In genomic region chr1:68043443-68044090, GRCh38 we compare ENCODE assay signal across 27 cellular contexts. TPM values are rescaled to one million over a fixed set of nuclear protein-coding genes. Genes with fewer than 3 reads are reported as not detected.
"Had no signal": no experiment of that assay in that cellular context is flagged by ENCODE, and none has a peak within 500 bp of the region (broad histone marks: within the 10 kb centered on the region; RNA-seq: fewer than 3 reads in every experiment).

No MANE protein-coding gene starts in this region.

- H3K36me3 ChIP-seq: MG63, SJCRH30 had no signal

- DNase-seq: Karpas-422, KG1, MG63, NCI-H1092, NCI-H1105 treated with DMSO at 0.1 percent for 48 hours, NCI-H1417 treated with DMSO at 0.1 percent for 48 hours, NCI-H146, NCI-H1694 treated with DMSO at 0.1 percent for 48 hours, NCI-H1930, NCI-H2081, NCI-H2107, NCI-H2171, NCI-H226, NCI-H446, NCI-H510A, NCI-H524 treated with DMSO at 0.1 percent for 48 hours, NCI-H69, NCI-H774, PC-3, SHP77 treated with DMSO at 0.1 percent for 48 hours, SJCRH30 had no signal

- FAIRE-seq: HTR-8/SVneo had no signal

- H3K4me3 ChIP-seq: MG63, SJCRH30 had no signal

- H3K27me3 ChIP-seq: MG63, SJCRH30 had no signal

- H3K27ac ChIP-seq: HL-60, RWPE1, SJCRH30 had no signal

- ATAC-seq: Panc1, PC-3, SK-N-SH treated with all-trans-retinoic acid at 6 μM for 48 hours had no signal

- H3K9me3 ChIP-seq: MG63, SJCRH30 had no signal

- H3K4me1 ChIP-seq: SJCRH30 had no signal

RNA-seq across cellular contexts. Expression of gene DIRAS3, which starts 6.9 kb away (rescaled TPM):
- total RNA-seq: OCI-LY7, PC-3 had no signal
